In genomic region chr9:123421211-123421585, GRCh38 we compare ENCODE assay signal across 26 cellular contexts.
"Had no signal": no experiment of that assay in that cellular context is flagged by ENCODE, and none has a peak within 500 bp of the region (broad histone marks: within the 10 kb centered on the region; RNA-seq: fewer than 3 reads in every experiment).

No MANE protein-coding gene starts in this region.

- H3K9me3 ChIP-seq: adrenal gland, ascending aorta, esophagus muscularis mucosa, heart right ventricle, left ventricle myocardium inferior, mucosa of descending colon, neutrophil, right lobe of liver, tibial nerve had no signal

- DNase-seq: activated CD4-positive, alpha-beta T cell treated with anti-CD3 and anti-CD28 coated beads for 36 hours; activated CD4-positive, alpha-beta T cell treated with anti-CD3 and anti-CD28 coated beads, Interleukin-2, amount 50 U/mL, for 4 hours; activated CD4-positive, CD25-positive, alpha-beta regulatory T cell; activated CD8-positive, alpha-beta memory T cell treated with anti-CD3 and anti-CD28 coated beads for 24 hours; activated gamma-delta T cell treated with Interleukin-2 at 50 U/mL for 16 hours; adrenal gland; foreskin keratinocyte; heart right ventricle; kidney glomerular epithelial cell; left ventricle myocardium inferior; mesendoderm; small intestine; stimulated activated CD4-positive, alpha-beta T cell treated with anti-CD3 and anti-CD28 coated beads, Interleukin-1b, Interleukin-23, amount 100 ng/mL, for 48 hours; stimulated activated naive CD4-positive, alpha-beta T cell; T-helper 1 cell had no signal

- H3K36me3 ChIP-seq: cardiac muscle cell had no signal

- H3K27ac ChIP-seq: adrenal gland, ascending aorta, cardiac muscle cell, esophagus muscularis mucosa, foreskin keratinocyte, heart right ventricle, left ventricle myocardium inferior, neutrophil, right lobe of liver, tibial nerve had no signal

- H3K4me3 Mint-ChIP-seq: activated CD4-positive, alpha-beta T cell treated with anti-CD3 and anti-CD28 coated beads for 36 hours; natural killer cell treated with Interleukin-12 subunit alpha and Interleukin-12 subunit beta and Interleukin-15 and Interleukin-18, amount 100 ng/mL, for 72 hours had no signal

- H3K9me3 Mint-ChIP-seq: activated naive CD4-positive, alpha-beta T cell treated with anti-CD3 and anti-CD28 coated beads, Interleukin-2, amount 50 U/mL, for 72 hours; brain; natural killer cell treated with Interleukin-12 subunit alpha and Interleukin-12 subunit beta and Interleukin-15 and Interleukin-18, amount 100 ng/mL, for 72 hours had no signal

- H3K36me3 Mint-ChIP-seq: activated naive CD4-positive, alpha-beta T cell treated with anti-CD3 and anti-CD28 coated beads, Interleukin-2, amount 50 U/mL, for 72 hours; natural killer cell treated with Interleukin-12 subunit alpha and Interleukin-12 subunit beta and Interleukin-15 and Interleukin-18, amount 100 ng/mL, for 72 hours had no signal

- H3K4me1 ChIP-seq: adrenal gland, ascending aorta, esophagus muscularis mucosa, foreskin keratinocyte, heart right ventricle, left ventricle myocardium inferior, right lobe of liver, tibial nerve had no signal

- H3K27me3 Mint-ChIP-seq: activated CD4-positive, alpha-beta T cell treated with anti-CD3 and anti-CD28 coated beads for 36 hours; brain; natural killer cell treated with Interleukin-12 subunit alpha and Interleukin-12 subunit beta and Interleukin-15 and Interleukin-18, amount 100 ng/mL, for 72 hours had no signal

- H3K4me3 ChIP-seq: adrenal gland, ascending aorta, cardiac muscle cell, esophagus muscularis mucosa, heart right ventricle, left ventricle myocardium inferior, lung, mucosa of descending colon, right lobe of liver, tibial nerve had no signal

- ATAC-seq: activated CD4-positive, alpha-beta T cell treated with anti-CD3 and anti-CD28 coated beads for 36 hours; activated naive CD4-positive, alpha-beta T cell treated with anti-CD3 and anti-CD28 coated beads, Interleukin-2, amount 50 U/mL, for 72 hours; foreskin keratinocyte; heart right ventricle; mucosa of descending colon; natural killer cell treated with Interleukin-12 subunit alpha and Interleukin-12 subunit beta and Interleukin-15 and Interleukin-18, amount 100 ng/mL, for 72 hours; right lobe of liver had no signal

- H3K27me3 ChIP-seq: adrenal gland, ascending aorta, esophagus muscularis mucosa, foreskin keratinocyte, heart right ventricle, neutrophil, right lobe of liver, tibial nerve had no signal

- H3K27ac Mint-ChIP-seq: activated CD4-positive, alpha-beta T cell treated with anti-CD3 and anti-CD28 coated beads for 36 hours; natural killer cell treated with Interleukin-12 subunit alpha and Interleukin-12 subunit beta and Interleukin-15 and Interleukin-18, amount 100 ng/mL, for 72 hours had no signal

- H3K4me1 Mint-ChIP-seq: activated CD4-positive, alpha-beta T cell treated with anti-CD3 and anti-CD28 coated beads for 36 hours had no signal
